In the genomic region with DNA sequence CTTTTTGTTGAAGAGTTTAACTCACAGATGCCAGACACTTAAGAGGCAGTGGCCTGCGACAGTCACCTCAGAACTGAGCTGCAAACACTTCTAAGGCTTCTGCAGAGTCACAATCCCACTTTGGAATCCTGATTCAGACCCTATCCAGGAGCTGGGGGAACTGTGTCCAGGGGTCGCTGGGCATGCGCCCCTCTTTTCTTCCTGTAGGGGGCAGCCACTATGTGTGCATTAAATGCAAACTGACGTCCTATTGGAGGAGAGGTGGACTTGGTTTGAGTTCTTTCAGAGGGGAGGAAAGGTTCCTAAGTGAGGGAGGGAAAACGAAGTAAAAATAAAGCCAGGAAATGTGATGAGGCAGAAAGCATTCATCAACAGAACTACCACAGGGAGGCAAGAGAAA, we compare ENCODE assay signal across 7 cellular contexts.
DNase-seq lines count a peak whose midpoint lies in the region; ATAC-seq, FAIRE-seq and TF ChIP-seq lines count a peak whose summit lies in the region.
"Not testable (repeated sequence)": the region's sequence is repeated elsewhere in the genome, so short reads cannot be mapped to it uniquely, and the experiment has no call there.

No MANE protein-coding gene starts in this region.

- not testable (repeated sequence) for H3K27ac ChIP-seq in DOHH2 (ENCODE audit: low read depth, low read length); PC-9; HepG2 (ENCODE audit: extremely low read length, insufficient read depth, low read length)

- H3K36me3 Mint-ChIP-seq in HFFc6 (ENCODE audit: low read depth); activated CD8-positive, alpha-beta T cell treated with anti-CD3 and anti-CD28 coated beads for 36 hours (ENCODE audit: low read depth); endothelial cell (ENCODE audit: low read depth, unreplicated experiment): not testable (repeated sequence)

- CTCF ChIA-PET in PC-9 (lab: Charles Lee); activated CD8-positive, alpha-beta T cell treated with anti-CD3 and anti-CD28 coated beads for 36 hours (lab: Charles Lee); HepG2 (lab: Yijun Ruan, JAX; ENCODE audit: low intra/inter-chr PET ratio, low total read pairs): not testable (repeated sequence)

- not testable (repeated sequence) for H3K27me3 ChIP-seq in DOHH2 (ENCODE audit: control insufficient read depth, low read length); HepG2 (ENCODE audit: control insufficient read depth in 1 of 2, insufficient read depth in 2 of 2, low read length in 2 of 2)
- H3K27me3 ChIP-seq in PC-9 (ENCODE audit: insufficient read depth, low read depth) = peaks cover 12% of the 10 kb centered on the region; the same call in 1 of the 2 replicates

- not testable (repeated sequence) for H3K36me3 ChIP-seq in DOHH2 (ENCODE audit: control insufficient read depth, low read length); PC-9 (ENCODE audit: low read depth); HepG2 (replicated peaks in 1 of 2; ENCODE audit: control insufficient read depth in 1 of 2, insufficient read depth in 2 of 2, low read length in 2 of 2)

- not testable (repeated sequence) for H3K27ac Mint-ChIP-seq in HFFc6; activated CD8-positive, alpha-beta T cell treated with anti-CD3 and anti-CD28 coated beads for 36 hours; endothelial cell (ENCODE audit: unreplicated experiment)

- not testable (repeated sequence) for H3F3A ChIP-seq in DOHH2 (ENCODE audit: control insufficient read depth, insufficient read depth); PC-9 (ENCODE audit: insufficient read depth, low read depth)

- TF ChIP-seq POLR2A in HepG2 (IDR thresholded peaks at IDR 0.05; ENCODE audit: insufficient read depth in 1 of 2, low read depth in 2 of 2, low read length in 2 of 2) = not testable (repeated sequence)

- intact Hi-C loops in PC-9 (cut with micrococcal nuclease; ENCODE audit: unreplicated experiment); activated CD8-positive, alpha-beta T cell treated with anti-CD3 and anti-CD28 coated beads for 36 hours (cut with micrococcal nuclease); HepG2 (cut with micrococcal nuclease; ENCODE audit: unreplicated experiment): not testable (repeated sequence)

- peak; percentile 20 for TF ChIP-seq CTCF in DOHH2 (IDR thresholded peaks at IDR 0.05; ENCODE audit: low read depth, low read length, poor library complexity, severe bottlenecking)
- peak; percentile 31; the same call in 1 of the 2 replicates for TF ChIP-seq CTCF in HFFc6 (IDR thresholded peaks at IDR 0.05)
- TF ChIP-seq CTCF in PC-9 (conservative IDR thresholded peaks at IDR 0.05) = 0 out of 2 replicates have a peak, but pooled peaks have one; percentile 15
- TF ChIP-seq CTCF in activated CD8-positive, alpha-beta T cell treated with anti-CD3 and anti-CD28 coated beads for 36 hours (IDR thresholded peaks at IDR 0.05); endothelial cell (IDR thresholded peaks at IDR 0.05; ENCODE audit: unreplicated experiment); HepG2 (CRISPR knock-in tag; IDR thresholded peaks at IDR 0.05): not testable (repeated sequence)

- H3K9me3 ChIP-seq in DOHH2 (ENCODE audit: control insufficient read depth, insufficient read depth, low read length); PC-9 (ENCODE audit: insufficient read depth, low read depth); HepG2 (ENCODE audit: low read length): not testable (repeated sequence)

- H3K4me1 ChIP-seq in DOHH2 (ENCODE audit: control insufficient read depth, low read length); PC-9 (replicated peaks; ENCODE audit: insufficient read depth); HepG2 (ENCODE audit: insufficient read depth, low read length): not testable (repeated sequence)

- 0% methylated on average over 2 of the region's 5 CpGs for WGBS in HepG2 (ENCODE audit: low lambda C conversion rate)

- not testable (repeated sequence) for H3K9ac ChIP-seq in HepG2 (ENCODE audit: insufficient read depth, low read depth, low read length)

- not testable (repeated sequence) for H3K4me1 Mint-ChIP-seq in HFFc6 (ENCODE audit: low read depth); activated CD8-positive, alpha-beta T cell treated with anti-CD3 and anti-CD28 coated beads for 36 hours (ENCODE audit: low read depth); endothelial cell (ENCODE audit: unreplicated experiment)

- H4K20me1 ChIP-seq in DOHH2 (ENCODE audit: control insufficient read depth, insufficient read depth, low read depth, low read length); PC-9 (ENCODE audit: insufficient read depth); HepG2 (ENCODE audit: insufficient read depth, low read length): not testable (repeated sequence)

- not testable (repeated sequence) for BruUV-seq in PC-9 (replicated peaks; lab: Mats Ljungman, UMichigan); HepG2 (replicated peaks; lab: Mats Ljungman, UMichigan)

- not testable (repeated sequence) for DNase-seq in HFFc6; PC-9; HepG2 (ENCODE audit: low spot score)
- peak; percentile 7 for DNase-seq in activated CD8-positive, alpha-beta T cell treated with anti-CD3 and anti-CD28 coated beads for 36 hours
- peak; percentile 36 for DNase-seq in endothelial cell (ENCODE audit: low spot score)
- peak; percentile 1 to 8 for DNase-seq in stimulated activated CD4-positive, alpha-beta T cell treated with anti-CD3 and anti-CD28 coated beads, Interleukin-4, amount 100 ng/mL, for 48 hours (ENCODE audit: low read depth in 2 of 2)

- H3K9me3 Mint-ChIP-seq in HFFc6; activated CD8-positive, alpha-beta T cell treated with anti-CD3 and anti-CD28 coated beads for 36 hours; endothelial cell (ENCODE audit: unreplicated experiment): not testable (repeated sequence)

- in situ Hi-C loops in HepG2 (cut with HindIII; ENCODE audit: extremely low pct_ligation_motif_present, low pct_unique_long_range_greater_than_20kb) = not testable (repeated sequence)

- not testable (repeated sequence) for H3K4me3 Mint-ChIP-seq in HFFc6; activated CD8-positive, alpha-beta T cell treated with anti-CD3 and anti-CD28 coated beads for 36 hours; endothelial cell (ENCODE audit: unreplicated experiment)

- H3K79me2 ChIP-seq in DOHH2 (ENCODE audit: control insufficient read depth, low read length); PC-9 (ENCODE audit: low read depth); HepG2 (ENCODE audit: insufficient read depth, low read length): not testable (repeated sequence)

- POLR2A ChIA-PET in PC-9 (lab: Charles Lee; ENCODE audit: unreplicated experiment); activated CD8-positive, alpha-beta T cell treated with anti-CD3 and anti-CD28 coated beads for 36 hours (lab: Charles Lee); HepG2 (lab: Yijun Ruan, JAX): not testable (repeated sequence)

- not testable (repeated sequence) for TF ChIP-seq RAD21 in HepG2 (CRISPR knock-in tag; IDR thresholded peaks at IDR 0.05)

- TF ChIP-seq EP300 in HepG2 (IDR thresholded peaks at IDR 0.05; ENCODE audit: low read depth in 2 of 2, low read length in 2 of 2); HepG2 (CRISPR knock-in tag; IDR thresholded peaks at IDR 0.05; ENCODE audit: borderline replicate concordance): not testable (repeated sequence)

- not testable (repeated sequence) for H3K9me2 ChIP-seq in DOHH2 (replicated peaks; ENCODE audit: control insufficient read depth, low read length); PC-9 (ENCODE audit: insufficient read depth)

- H3K27me3 Mint-ChIP-seq in HFFc6 (ENCODE audit: insufficient read depth) = peaks cover 10% of the 10 kb centered on the region; the same call in 1 of the 2 replicates
- H3K27me3 Mint-ChIP-seq in activated CD8-positive, alpha-beta T cell treated with anti-CD3 and anti-CD28 coated beads for 36 hours; endothelial cell (ENCODE audit: unreplicated experiment): not testable (repeated sequence)

- ATAC-seq in activated CD8-positive, alpha-beta T cell treated with anti-CD3 and anti-CD28 coated beads for 36 hours = not testable (repeated sequence)
- peak; percentile 80 for ATAC-seq in HepG2

- not testable (repeated sequence) for FAIRE-seq in HepG2 (lab: Jason Lieb, UNC)

- H3K4me3 ChIP-seq in DOHH2 (ENCODE audit: low read length); PC-9; HepG2 (replicated peaks in 1 of 3; ENCODE audit: insufficient read depth in 1 of 3, low read depth in 2 of 3, low read length in 3 of 3): not testable (repeated sequence)

- not testable (repeated sequence) for H2AFZ ChIP-seq in PC-9; HepG2 (ENCODE audit: low read length)

- not testable (repeated sequence) for H3K4me2 ChIP-seq in DOHH2 (ENCODE audit: low read length); PC-9; HepG2 (ENCODE audit: low read depth, low read length)
